Comparison of ENCODE assay signal across 8 cellular contexts in the genomic region with DNA sequence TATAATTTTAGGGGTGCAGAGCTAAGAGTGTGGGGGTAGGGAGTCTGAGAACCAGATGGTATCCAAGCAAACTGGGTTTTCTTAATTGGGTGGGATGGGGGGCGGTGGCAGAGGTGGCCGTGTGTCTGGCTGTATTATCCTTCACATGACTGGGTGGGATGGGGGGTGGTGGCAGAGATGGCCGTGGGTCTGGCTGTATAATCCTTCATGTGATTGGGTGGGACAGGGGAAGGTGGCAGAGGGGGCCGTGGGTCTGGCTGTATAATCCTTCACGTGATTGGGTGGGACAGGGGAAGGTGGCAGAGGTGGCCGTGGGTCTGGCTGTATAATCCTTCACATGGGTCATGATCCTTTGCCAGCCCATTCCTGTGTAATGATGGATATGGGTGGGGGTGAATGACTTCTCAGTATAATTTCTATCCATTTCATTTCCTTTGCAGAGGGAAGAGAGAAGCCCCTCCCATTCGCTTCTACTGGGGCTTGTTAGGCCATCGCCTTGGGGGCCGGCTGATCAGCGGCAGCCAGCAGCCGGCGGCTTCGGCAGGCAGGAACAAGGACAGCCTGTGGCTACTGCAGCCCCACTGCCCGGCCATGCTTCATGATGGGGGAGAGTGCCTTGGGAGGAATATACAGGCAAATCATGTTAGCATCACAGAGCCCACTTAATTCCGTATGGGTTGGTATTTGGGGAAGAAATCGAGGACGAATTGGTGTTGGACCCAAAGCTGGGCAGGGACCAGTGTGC.
"Had no signal": no experiment of that assay in that cellular context is flagged by ENCODE, and none has a peak within 500 bp of the region (broad histone marks: within the 10 kb centered on the region; RNA-seq: fewer than 3 reads in every experiment).

No MANE protein-coding gene starts in this region.

- DNase-seq: GM23248, GOT3, H7, HFFc6 had no signal

- H3K9me3 ChIP-seq: HAP-1 had no signal

- H3K4me1 ChIP-seq: HAP-1 had no signal

- H3K4me3 ChIP-seq: GM23248, HAP-1 had no signal

- H3K36me3 ChIP-seq: HAP-1 had no signal

- ATAC-seq: HCT116, HepG2 had no signal

- H3K27ac ChIP-seq: GM23248, HL-60 had no signal
